22 cellular contexts compared by ENCODE assay signal in genomic region chr2:209029249-209029648, GRCh38.
DNase-seq lines count a peak whose midpoint lies in the region; ATAC-seq, FAIRE-seq and TF ChIP-seq lines count a peak whose summit lies in the region.
"Had no signal": no experiment of that assay in that cellular context is flagged by ENCODE, and none has a peak within 500 bp of the region (broad histone marks: within the 10 kb centered on the region; RNA-seq: fewer than 3 reads in every experiment).

No MANE protein-coding gene starts in this region.

- no peak overlapping the region for H3K9ac ChIP-seq in K562 (ENCODE audit: insufficient read depth in 1 of 2, low read depth in 2 of 2, low read length in 2 of 2)
- H3K9ac ChIP-seq: BLaER1 had no signal

- H3K27me3 ChIP-seq in GM23338 (ENCODE audit: insufficient read depth) (no peaks in the 10 kb centered on the region), K562 (ENCODE audit: control insufficient read depth in 2 of 2, insufficient read depth in 2 of 2, low read length in 2 of 2) (no peaks in the 10 kb centered on the region)
- H3K27me3 ChIP-seq: BE2C, BLaER1 had no signal

- no peaks in the 10 kb centered on the region for H3K79me2 ChIP-seq in GM23338 (replicated peaks; ENCODE audit: insufficient read depth)
- H3K79me2 ChIP-seq in K562 (ENCODE audit: control insufficient read depth, insufficient read depth, low read length) = no peaks in the 10 kb centered on the region

- H3K4me1 Mint-ChIP-seq in GM23338 = no peaks in the 10 kb centered on the region
- H3K4me1 Mint-ChIP-seq: CD14-positive monocyte; CD4-positive, alpha-beta memory T cell; CD4-positive, CD25-positive, alpha-beta regulatory T cell; CD8-positive, alpha-beta memory T cell had no signal

- in situ Hi-C loops in K562 (cut with MboI) = no loop called here

- H3K9me3 ChIP-seq in A549 (no peaks in the 10 kb centered on the region), K562 (replicated peaks; ENCODE audit: control insufficient read depth, insufficient read depth, low read depth, low read length) (no peaks in the 10 kb centered on the region), mucosa of descending colon (no peaks in the 10 kb centered on the region)
- H3K9me3 ChIP-seq: BE2C, BLaER1 had no signal

- TF ChIP-seq POLR2A in A549 (IDR thresholded peaks at IDR 0.05; ENCODE audit: low read length) = no peak
- TF ChIP-seq POLR2A in K562 (conservative IDR thresholded peaks at IDR 0.05) = no peak

- H3K9me1 ChIP-seq in K562 (ENCODE audit: control insufficient read depth, insufficient read depth, low read length) = no peaks in the 10 kb centered on the region

- CTCF ChIA-PET in A549 (lab: Yijun Ruan, JAX) = no interaction called here
- CTCF ChIA-PET in K562 (lab: Yijun Ruan, JAX; ENCODE audit: low intra/inter-chr PET ratio) = no interaction called here

- WGBS in A549 (ENCODE audit: missing lambda C conversion rate) = 23% methylated on average over 1 of the region's 1 CpG
- WGBS in K562 (ENCODE audit: insufficient coverage, low coverage, missing lambda C conversion rate) = 33% methylated on average over 1 of the region's 1 CpG

- H3K4me1 ChIP-seq in A549 (no peaks in the 10 kb centered on the region), GM23338 (ENCODE audit: insufficient read depth) (no peaks in the 10 kb centered on the region), K562 (replicated peaks in 1 of 2; ENCODE audit: control insufficient read depth in 2 of 2, insufficient read depth in 2 of 2, low read length in 2 of 2) (no peaks in the 10 kb centered on the region), mucosa of descending colon (ENCODE audit: low read depth) (no peaks in the 10 kb centered on the region)
- H3K4me1 ChIP-seq: BE2C, BLaER1 had no signal

- intact Hi-C loops in K562 (cut with micrococcal nuclease) (no loop called here), mucosa of descending colon (cut with DNase I, micrococcal nuclease) (no loop called here)

- TF ChIP-seq CTCF in A549 (IDR thresholded peaks at IDR 0.05) (no peak), GM23338 (conservative IDR thresholded peaks at IDR 0.05; ENCODE audit: low read depth in 2 of 2) (no peak), K562 (IDR thresholded peaks at IDR 0.05 in 2 of 3, conservative IDR thresholded peaks at IDR 0.05 in 1 of 3; ENCODE audit: insufficient read depth in 2 of 3, low read depth in 1 of 3, low read length in 3 of 3) (no peak), mucosa of descending colon (IDR thresholded peaks at IDR 0.05) (no peak)

- no peaks in the 10 kb centered on the region for H3F3A ChIP-seq in GM23338 (replicated peaks; ENCODE audit: low read depth)

- no peaks in the 10 kb centered on the region for H4K20me1 ChIP-seq in GM23338 (replicated peaks; ENCODE audit: insufficient read depth)
- H4K20me1 ChIP-seq in K562 (replicated peaks; ENCODE audit: control insufficient read depth, insufficient read depth, low read length) = no peaks in the 10 kb centered on the region
- H4K20me1 ChIP-seq: BLaER1 had no signal

- H3K36me3 Mint-ChIP-seq in GM23338 (ENCODE audit: low read depth) = no peaks in the 10 kb centered on the region
- H3K36me3 Mint-ChIP-seq: CD14-positive monocyte; CD4-positive, alpha-beta memory T cell; CD4-positive, CD25-positive, alpha-beta regulatory T cell; CD8-positive, alpha-beta memory T cell had no signal

- H2AFZ ChIP-seq in GM23338 (no peak overlapping the region), K562 (ENCODE audit: low read depth, low read length) (no peak overlapping the region)

- TF ChIP-seq RAD21 in A549 (conservative IDR thresholded peaks at IDR 0.05 in 1 of 2, IDR thresholded peaks at IDR 0.05 in 1 of 2) (no peak), K562 (CRISPR knock-in tag; conservative IDR thresholded peaks at IDR 0.05 in 1 of 2, IDR thresholded peaks at IDR 0.05 in 1 of 2) (no peak)

- ATAC-seq in A549 (no peak), GM23338 (no peak), K562 (no peak), mucosa of descending colon (no peak)

- H3K4me3 ChIP-seq in A549 = no peak overlapping the region
- no peak overlapping the region for H3K4me3 ChIP-seq in GM23338
- H3K4me3 ChIP-seq in K562 = no peak overlapping the region
- no peak overlapping the region for H3K4me3 ChIP-seq in mucosa of descending colon
- H3K4me3 ChIP-seq: BLaER1 had no signal

- H3K36me3 ChIP-seq in GM23338 (ENCODE audit: insufficient read depth) (no peaks in the 10 kb centered on the region), K562 (ENCODE audit: control insufficient read depth, insufficient read depth, low read length) (no peaks in the 10 kb centered on the region), mucosa of descending colon (ENCODE audit: low read depth) (no peaks in the 10 kb centered on the region)
- H3K36me3 ChIP-seq: BE2C, BLaER1 had no signal

- TF ChIP-seq EP300 in A549 (IDR thresholded peaks at IDR 0.05) (no peak), K562 (IDR thresholded peaks at IDR 0.05; ENCODE audit: low read length) (no peak)

- H3K9me3 Mint-ChIP-seq in GM23338 = no peaks in the 10 kb centered on the region

- POLR2A ChIA-PET in A549 (lab: Yijun Ruan, JAX) (no interaction called here), K562 (lab: Yijun Ruan, JAX) (no interaction called here)

- DNase-seq in A549 (ENCODE audit: low read depth in 1 of 2, low spot score in 1 of 2) (no peak), GM23338 (ENCODE audit: low spot score) (no peak), K562 (ENCODE audit: extremely low read depth in 1 of 4, low spot score in 3 of 4) (no peak), 8988T (no peak), mucosa of descending colon (no peak)
- DNase-seq: ACHN; BE2C; C1 segment of cervical spinal cord; CD4-positive, alpha-beta memory T cell; CD4-positive, CD25-positive, alpha-beta regulatory T cell; CD8-positive, alpha-beta memory T cell; COR-L47; DMS 273 treated with DMSO at 0.1 percent for 48 hours; DMS153; DMS53; DMS79; GF-D8 had no signal

- FAIRE-seq in A549 (lab: Jason Lieb, UNC) (no peak), K562 (lab: Jason Lieb, UNC) (no peak)
- FAIRE-seq: G401.6, GM12891, GM19239 had no signal

- H3K9me2 ChIP-seq in GM23338 (ENCODE audit: insufficient read depth) = no peaks in the 10 kb centered on the region

- H3K27ac ChIP-seq in A549 = no peak overlapping the region
- H3K27ac ChIP-seq in GM23338 (ENCODE audit: low read depth) = no peak overlapping the region
- no peak overlapping the region for H3K27ac ChIP-seq in K562 (ENCODE audit: extremely low read depth, low read depth, low read length)
- H3K27ac ChIP-seq: BLaER1 had no signal

- H3K4me3 Mint-ChIP-seq in GM23338 = no peak overlapping the region
- H3K4me3 Mint-ChIP-seq: CD14-positive monocyte; CD4-positive, alpha-beta memory T cell; CD4-positive, CD25-positive, alpha-beta regulatory T cell; CD8-positive, alpha-beta memory T cell had no signal

- no TSS peak for BruUV-seq in K562 (replicated peaks; lab: Mats Ljungman, UMichigan)

- no peak overlapping the region for H3K4me2 ChIP-seq in A549
- no peak overlapping the region for H3K4me2 ChIP-seq in GM23338
- no peak overlapping the region for H3K4me2 ChIP-seq in K562 (ENCODE audit: insufficient read depth, low read length)
- H3K4me2 ChIP-seq: BLaER1 had no signal

- H3K27me3 Mint-ChIP-seq in GM23338 (ENCODE audit: insufficient read depth, low read depth, poor library complexity) = no peaks in the 10 kb centered on the region
- H3K27me3 Mint-ChIP-seq: CD4-positive, alpha-beta memory T cell; CD4-positive, CD25-positive, alpha-beta regulatory T cell; CD8-positive, alpha-beta memory T cell had no signal

- H3K27ac Mint-ChIP-seq in GM23338 = peak overlapping the region; percentile 6; the same call in 1 of the 2 replicates
- H3K27ac Mint-ChIP-seq: CD14-positive monocyte; CD4-positive, alpha-beta memory T cell; CD4-positive, CD25-positive, alpha-beta regulatory T cell; CD8-positive, alpha-beta memory T cell had no signal

TF ChIP-seq in A549, 52 proteins besides CTCF, POLR2A, EP300 and RAD21:
- TF ChIP-seq MAFK (IDR thresholded peaks at IDR 0.05; ENCODE audit: partially characterized antibody) = no peak
- TF ChIP-seq NFE2L2 (conservative IDR thresholded peaks at IDR 0.05; ENCODE audit: low read length) = 0 out of 2 replicates have a peak, but pooled peaks have one; percentile 22

TF ChIP-seq in GM23338, 12 proteins besides CTCF, POLR2A, EP300 and RAD21:
- no peak for TF ChIP-seq CREB1 (CRISPR knock-in tag; IDR thresholded peaks at IDR 0.05; ENCODE audit: low read depth)

TF ChIP-seq in K562, 482 proteins besides CTCF, POLR2A, EP300 and RAD21:
- TF ChIP-seq GABPB1 (CRISPR knock-in tag; IDR thresholded peaks at IDR 0.05) (no peak), SMAD3 (CRISPR knock-in tag; conservative IDR thresholded peaks at IDR 0.05) (no peak), SMARCE1 (IDR thresholded peaks at IDR 0.05) (no peak), ZNF316 (IDR thresholded peaks at IDR 0.05) (peak; percentile 64), ZNF695 (CRISPR knock-in tag; IDR thresholded peaks at IDR 0.05) (no peak), ZBTB1 (CRISPR knock-in tag; IDR thresholded peaks at IDR 0.05; ENCODE audit: borderline replicate concordance, low read depth) (no peak), XRCC3 (IDR thresholded peaks at IDR 0.05) (no peak), POLR2B (IDR thresholded peaks at IDR 0.05; ENCODE audit: low read depth, partially characterized antibody) (no peak), MAFK (IDR thresholded peaks at IDR 0.05; ENCODE audit: low read length) (peak; percentile 33; the same call in 1 of the 2 replicates), PYGO2 (tag; IDR thresholded peaks at IDR 0.05) (no peak), ZNF274 (IDR thresholded peaks at IDR 0.05; ENCODE audit: borderline replicate concordance, low read depth, low read length) (no peak), BMI1 (IDR thresholded peaks at IDR 0.05; ENCODE audit: low read length) (no peak), HEY1 (CRISPR knock-in tag; IDR thresholded peaks at IDR 0.05; ENCODE audit: borderline replicate concordance) (no peak), MAFG (tag; conservative IDR thresholded peaks at IDR 0.05) (peak; percentile 60; the same call in 1 of the 2 replicates), RCOR1 (IDR thresholded peaks at IDR 0.05; ENCODE audit: borderline replicate concordance in 1 of 2, low read depth in 2 of 2, low read length in 2 of 2) (no peak), BHLHE40 (IDR thresholded peaks at IDR 0.05; ENCODE audit: low read length) (no peak), NFE2 (IDR thresholded peaks at IDR 0.05; ENCODE audit: low read depth) (peak; percentile 51; the same call in 1 of the 2 replicates), C11orf30 (IDR thresholded peaks at IDR 0.05; ENCODE audit: low read depth) (peak; percentile 71; the same call in 1 of the 2 replicates), NUFIP1 (IDR thresholded peaks at IDR 0.05; ENCODE audit: partially characterized antibody) (no peak), GTF2E2 (tag; IDR thresholded peaks at IDR 0.05) (no peak)

Comparison
In these comparisons a context has a peak if more than half of its experiments do, and no peak if none do; other contexts are left out.
1. Of the 35 proteins assayed by ChIP-seq in both K562 and A549: peak only in K562: MAFK; only in A549: none; in both: none; in neither: 34.